Comparison of ENCODE assay signal across 10 cellular contexts in genomic region chr3:197023241-197023997, GRCh38. TPM values are rescaled to one million over a fixed set of nuclear protein-coding genes. Genes with fewer than 3 reads are reported as not detected.
DNase-seq lines count a peak whose midpoint lies in the region; ATAC-seq and TF ChIP-seq lines count a peak whose summit lies in the region.
"Had no signal": no experiment of that assay in that cellular context is flagged by ENCODE, and none has a peak within 500 bp of the region (broad histone marks: within the 10 kb centered on the region; RNA-seq: fewer than 3 reads in every experiment).

No MANE protein-coding gene starts in this region.

- DNase-seq in D341Med (ENCODE audit: low spot score) (peak; percentile 51), MV-4-11 (lab: John Stamatoyannopoulos, UW) (peak; percentile 85), T1000 (lab: John Stamatoyannopoulos, UW) (no peak), HT-29 (ENCODE audit: low spot score) (no peak)
- DNase-seq in stimulated activated naive CD8-positive, alpha-beta T cell treated with anti-CD3 and anti-CD28 coated beads, Interleukin-15, Interleukin-2, amounts not matched to agents 100 U/mL and 50 U/mL, for 24 hours: no peak

- H3K9me3 Mint-ChIP-seq in activated T-helper 17 cell treated with anti-CD3 and anti-CD28 coated beads, Interleukin-2, amount 50 U/mL, for 72 hours: no peaks in the 10 kb centered on the region
- H3K9me3 Mint-ChIP-seq: activated naive CD4-positive, alpha-beta T cell treated with anti-CD3 and anti-CD28 coated beads, Interleukin-2, amount 50 U/mL, for 24 hours had no signal

- ATAC-seq in activated T-helper 17 cell treated with anti-CD3 and anti-CD28 coated beads, Interleukin-2, amount 50 U/mL, for 72 hours (replicated peaks): peak; percentile 16
- peak; percentile 34 for ATAC-seq in stimulated activated naive CD8-positive, alpha-beta T cell treated with anti-CD3 and anti-CD28 coated beads, Interleukin-15, Interleukin-2, amounts not matched to agents 100 U/mL and 50 U/mL, for 24 hours
- ATAC-seq in HG03095 (IDR thresholded peaks at IDR 0.05; ENCODE audit: unreplicated experiment): no peak
- ATAC-seq: HCT116 had no signal

- peak; percentile 25 for TF ChIP-seq POLR2A in GM19193 (IDR thresholded peaks at IDR 0.05; ENCODE audit: extremely low read depth, insufficient read depth, insufficient read length)

- peaks cover 4% of the 10 kb centered on the region for H3K27me3 Mint-ChIP-seq in activated T-helper 17 cell treated with anti-CD3 and anti-CD28 coated beads, Interleukin-2, amount 50 U/mL, for 72 hours

- H3K4me3 Mint-ChIP-seq in activated T-helper 17 cell treated with anti-CD3 and anti-CD28 coated beads, Interleukin-2, amount 50 U/mL, for 72 hours: peak overlapping the region; percentile 40
- H3K4me3 Mint-ChIP-seq: activated naive CD4-positive, alpha-beta T cell treated with anti-CD3 and anti-CD28 coated beads, Interleukin-2, amount 50 U/mL, for 24 hours had no signal

- H3K4me1 Mint-ChIP-seq in activated T-helper 17 cell treated with anti-CD3 and anti-CD28 coated beads, Interleukin-2, amount 50 U/mL, for 72 hours: peaks cover 5% of the 10 kb centered on the region

- H3K36me3 Mint-ChIP-seq in activated T-helper 17 cell treated with anti-CD3 and anti-CD28 coated beads, Interleukin-2, amount 50 U/mL, for 72 hours (ENCODE audit: low read depth): no peaks in the 10 kb centered on the region
- H3K36me3 Mint-ChIP-seq: activated naive CD4-positive, alpha-beta T cell treated with anti-CD3 and anti-CD28 coated beads, Interleukin-2, amount 50 U/mL, for 24 hours had no signal

- no peak overlapping the region for H3K27ac Mint-ChIP-seq in activated T-helper 17 cell treated with anti-CD3 and anti-CD28 coated beads, Interleukin-2, amount 50 U/mL, for 72 hours
- H3K27ac Mint-ChIP-seq: activated naive CD4-positive, alpha-beta T cell treated with anti-CD3 and anti-CD28 coated beads, Interleukin-2, amount 50 U/mL, for 24 hours had no signal

RNA-seq across cellular contexts. Expression of gene MELTF, which starts 6.2 kb away (rescaled TPM):
- total RNA-seq in activated T-helper 17 cell treated with anti-CD3 and anti-CD28 coated beads, Interleukin-2, amount 50 U/mL, for 72 hours: 1 to 10 TPM; 6.0 to 9.7 TPM
- 4.1 and 15.3 TPM in 2 replicates for total RNA-seq in HT-29 (2014; rRNA removed; shearing (Covaris generic))

RNA-seq across cellular contexts. Expression of gene PIGZ, which starts 54.8 kb away (rescaled TPM):
- under 1 TPM; 0.78 to 0.82 TPM for total RNA-seq in activated T-helper 17 cell treated with anti-CD3 and anti-CD28 coated beads, Interleukin-2, amount 50 U/mL, for 72 hours
- total RNA-seq in HT-29 (2014; rRNA removed; shearing (Covaris generic)): 7.3 and 10.1 TPM in 2 replicates

Comparison
In these comparisons a context has a peak if more than half of its experiments do, and no peak if none do; other contexts are left out.
1. DNase-seq: peak in D341Med (single experiment) and MV-4-11 (single experiment); none in stimulated activated naive CD8-positive, alpha-beta T cell treated with anti-CD3 and anti-CD28 coated beads, Interleukin-15, Interleukin-2, amounts not matched to agents 100 U/mL and 50 U/mL, for 24 hours (single experiment), T1000 (single experiment) and HT-29 (single experiment).